15 cellular contexts compared by ENCODE assay signal in the genomic region with DNA sequence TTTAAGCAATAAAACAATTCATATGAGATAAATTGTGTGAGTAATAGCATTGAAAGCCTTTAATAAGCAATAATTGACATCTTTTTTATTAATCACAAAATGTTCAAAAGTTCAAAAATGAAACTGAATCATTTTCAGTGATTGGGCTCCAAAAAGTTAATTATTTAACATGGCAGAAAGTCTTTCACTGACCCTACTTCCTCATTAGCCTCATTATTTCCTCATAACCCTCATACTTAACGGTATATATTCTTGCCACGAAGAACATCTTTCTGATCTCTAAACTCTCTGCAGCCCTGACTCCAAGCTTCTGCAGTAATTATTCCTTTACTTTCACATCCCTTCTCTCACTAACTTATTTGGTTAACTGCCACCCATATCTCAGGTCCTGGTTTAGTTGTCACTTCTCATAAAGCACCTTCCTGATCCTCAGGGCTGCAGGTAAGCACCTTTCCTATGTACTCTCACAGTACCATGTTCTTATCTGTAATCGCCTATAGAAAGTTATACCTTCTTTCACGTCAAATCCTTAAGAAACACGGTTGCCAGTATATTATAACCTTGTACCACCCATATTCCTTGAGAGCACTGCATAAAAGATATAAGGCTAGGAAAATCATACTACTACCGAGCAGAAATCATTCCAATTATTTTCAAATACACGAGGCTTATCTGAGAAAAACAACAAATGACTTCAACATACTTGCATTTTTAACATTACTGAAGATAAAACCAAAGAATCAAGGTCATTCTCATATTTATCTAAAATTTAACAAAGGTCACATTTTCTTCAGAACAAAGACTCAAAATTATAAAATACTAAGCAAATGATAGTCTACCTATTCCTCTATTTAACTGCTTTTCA.
DNase-seq lines count a peak whose midpoint lies in the region; ATAC-seq, FAIRE-seq and TF ChIP-seq lines count a peak whose summit lies in the region.
"Had no signal": no experiment of that assay in that cellular context is flagged by ENCODE, and none has a peak within 500 bp of the region (broad histone marks: within the 10 kb centered on the region; RNA-seq: fewer than 3 reads in every experiment).

No MANE protein-coding gene starts in this region.

- no peaks in the 10 kb centered on the region for H3K36me3 ChIP-seq in kidney (ENCODE audit: control insufficient read depth in 1 of 2, insufficient read depth in 2 of 2, low read length in 2 of 2)
- H3K36me3 ChIP-seq: gastroesophageal sphincter, spleen had no signal

- no peak overlapping the region for H3K27ac ChIP-seq in kidney (ENCODE audit: low read depth in 2 of 2, low read length in 2 of 2)
- H3K27ac ChIP-seq: gastroesophageal sphincter, spleen had no signal

- FAIRE-seq in kidney (lab: Jason Lieb, UNC), result peak; percentile 13

- no peak for TF ChIP-seq CTCF in kidney (IDR thresholded peaks at IDR 0.05; ENCODE audit: borderline replicate concordance, extremely low read depth, insufficient read depth)

- H3K9me3 ChIP-seq in kidney (ENCODE audit: control insufficient read depth in 1 of 2, low read length in 2 of 2), result no peaks in the 10 kb centered on the region
- H3K9me3 ChIP-seq: gastroesophageal sphincter, spleen had no signal

- H3K4me1 ChIP-seq in kidney (ENCODE audit: control insufficient read depth in 1 of 2, insufficient read depth in 1 of 2, low read depth in 1 of 2, low read length in 2 of 2), result peaks cover 0 to 2% of the 10 kb centered on the region in 2 donors

- no peak overlapping the region for H3K4me3 ChIP-seq in kidney (ENCODE audit: low read length in 2 of 2)
- H3K4me3 ChIP-seq: gastroesophageal sphincter, spleen had no signal

- ATAC-seq in GM18861 (IDR thresholded peaks at IDR 0.05; ENCODE audit: unreplicated experiment) (peak; percentile 77), HG02623 (IDR thresholded peaks at IDR 0.05; ENCODE audit: unreplicated experiment) (peak; percentile 62)
- ATAC-seq: gastroesophageal sphincter, left lobe of liver had no signal

- H3K9ac ChIP-seq in kidney (ENCODE audit: low read length in 2 of 2), result no peak overlapping the region

- DNase-seq in MV-4-11 (lab: John Stamatoyannopoulos, UW), result peak; percentile 83
- no peak for DNase-seq in kidney
- DNase-seq in activated effector memory CD4-positive, alpha-beta T cell treated with anti-CD3 and anti-CD28 coated beads, Interleukin-2, amount 50 U/mL, for 16 hours, result no peak
- DNase-seq in activated T-cell treated with anti-CD3 and anti-CD28 coated beads, Interleukin-2, amount 50 U/mL, for 1 hour, result no peak
- DNase-seq in NCI-H2171 treated with DMSO at 0.1 percent for 48 hours (lab: John Stamatoyannopoulos, UW), result no peak
- no peak for DNase-seq in NCI-H1048 (lab: John Stamatoyannopoulos, UW)
- DNase-seq: amniotic stem cell; CD4-positive, CD25-positive, alpha-beta regulatory T cell; NCI-H2081; OCI-M1; spleen had no signal

- intact Hi-C loops in kidney (cut with DNase I), result no loop called here
